Comparison of ENCODE assay signal across 31 cellular contexts in the genomic region with DNA sequence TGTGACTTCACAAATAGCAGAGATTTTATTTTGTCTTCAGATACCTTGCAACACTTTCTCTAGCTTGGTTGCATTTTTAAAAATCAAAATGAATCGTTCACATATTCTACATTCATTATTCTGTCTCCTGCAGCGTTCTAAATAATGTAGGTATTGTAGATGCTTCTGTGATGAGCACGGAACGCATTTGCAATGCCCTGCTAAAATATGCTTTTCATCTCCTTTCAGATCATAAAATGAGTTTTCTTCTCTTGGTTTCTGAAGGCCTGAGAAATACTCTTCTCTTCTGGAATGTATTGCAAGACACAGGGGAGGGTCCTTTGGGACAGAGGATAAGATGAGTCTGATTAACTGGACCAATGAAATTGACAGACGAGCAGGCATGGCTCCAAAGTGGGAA.
"Had no signal": no experiment of that assay in that cellular context is flagged by ENCODE, and none has a peak within 500 bp of the region (broad histone marks: within the 10 kb centered on the region; RNA-seq: fewer than 3 reads in every experiment).

No MANE protein-coding gene starts in this region.

- H3K4me3 Mint-ChIP-seq: activated B cell treated with CpG ODN at 0.5 μM for 24 hours; activated CD4-positive, alpha-beta memory T cell treated with anti-CD3 and anti-CD28 coated beads for 36 hours; activated CD4-positive, alpha-beta T cell treated with anti-CD3 and anti-CD28 coated beads, Interleukin-2, amount 10 ng/mL, durations not matched to agents 24 days and 14 days; activated CD8-positive, alpha-beta T cell treated with anti-CD3 and anti-CD28 coated beads for 36 hours; activated naive CD4-positive, alpha-beta T cell treated with anti-CD3 and anti-CD28 coated beads, Interleukin-2, amount 10 ng/mL, durations not matched to agents 7 days and 5 days; activated naive CD4-positive, alpha-beta T cell treated with anti-CD3 and anti-CD28 coated beads, Interleukin-2, amount 50 U/mL, for 24 hours; activated naive CD8-positive, alpha-beta T cell; activated naive CD8-positive, alpha-beta T cell treated with anti-CD3 and anti-CD28 coated beads, Interleukin-2, amount 10 ng/mL, durations not matched to agents 7 days and 5 days; activated naive CD8-positive, alpha-beta T cell treated with anti-CD3 and anti-CD28 coated beads, Interleukin-2, amount 50 U/mL, for 24 hours; activated T-cell treated with anti-CD3 and anti-CD28 coated beads, Interleukin-2, amount 50 U/mL, for 24 hours; T-helper 1 cell treated with Interleukin-12 subunit alpha and Interleukin-12 subunit beta and Interleukin-4 antibody, amounts not matched to agents 30 μg/mL and 1 μg/mL, for 36 hours; T-helper 2 cell treated with Interferon-gamma antibody and Interleukin-4, amounts not matched to agents 5 μg/mL and 100 μg/mL, for 36 hours had no signal

- H3K9me3 ChIP-seq: breast epithelium had no signal

- H3K4me1 ChIP-seq: ascending aorta, breast epithelium had no signal

- H3K4me1 Mint-ChIP-seq: activated CD4-positive, alpha-beta T cell treated with anti-CD3 and anti-CD28 coated beads, Interleukin-2, amount 10 ng/mL, durations not matched to agents 24 days and 14 days; activated naive CD4-positive, alpha-beta T cell treated with anti-CD3 and anti-CD28 coated beads, Interleukin-2, amount 10 ng/mL, durations not matched to agents 7 days and 5 days; activated naive CD4-positive, alpha-beta T cell treated with anti-CD3 and anti-CD28 coated beads, Interleukin-2, amount 50 U/mL, for 24 hours; activated naive CD8-positive, alpha-beta T cell treated with anti-CD3 and anti-CD28 coated beads, Interleukin-2, amount 10 ng/mL, durations not matched to agents 7 days and 5 days; activated naive CD8-positive, alpha-beta T cell treated with anti-CD3 and anti-CD28 coated beads, Interleukin-2, amount 50 U/mL, for 24 hours had no signal

- H3K27ac Mint-ChIP-seq: activated B cell treated with CpG ODN at 0.5 μM for 24 hours; activated CD4-positive, alpha-beta memory T cell treated with anti-CD3 and anti-CD28 coated beads for 36 hours; activated CD4-positive, alpha-beta T cell treated with anti-CD3 and anti-CD28 coated beads, Interleukin-2, amount 10 ng/mL, durations not matched to agents 24 days and 14 days; activated CD8-positive, alpha-beta T cell treated with anti-CD3 and anti-CD28 coated beads for 36 hours; activated naive CD4-positive, alpha-beta T cell treated with anti-CD3 and anti-CD28 coated beads, Interleukin-2, amount 10 ng/mL, durations not matched to agents 7 days and 5 days; activated naive CD4-positive, alpha-beta T cell treated with anti-CD3 and anti-CD28 coated beads, Interleukin-2, amount 50 U/mL, for 24 hours; activated naive CD8-positive, alpha-beta T cell; activated naive CD8-positive, alpha-beta T cell treated with anti-CD3 and anti-CD28 coated beads, Interleukin-2, amount 10 ng/mL, durations not matched to agents 7 days and 5 days; activated naive CD8-positive, alpha-beta T cell treated with anti-CD3 and anti-CD28 coated beads, Interleukin-2, amount 50 U/mL, for 24 hours; activated T-cell treated with anti-CD3 and anti-CD28 coated beads, Interleukin-2, amount 50 U/mL, for 24 hours; activated T-helper 2 cell treated with anti-CD3 and anti-CD28 coated beads, Interferon-gamma antibody, Interleukin-2, Interleukin-4, amounts not matched to agents 10 μg/mL and 5 μg/mL and 100 μg/mL, durations not matched to agents 14 hours and 24 hours and 36 hours; T-helper 1 cell treated with Interleukin-12 subunit alpha and Interleukin-12 subunit beta and Interleukin-4 antibody, amounts not matched to agents 30 μg/mL and 1 μg/mL, for 36 hours; T-helper 2 cell treated with Interferon-gamma antibody and Interleukin-4, amounts not matched to agents 5 μg/mL and 100 μg/mL, for 36 hours had no signal

- DNase-seq: activated B cell treated with CpG ODN at 0.5 μM for 24 hours; activated CD4-positive, alpha-beta memory T cell treated with anti-CD3 and anti-CD28 coated beads for 36 hours; activated CD4-positive, alpha-beta T cell treated with anti-CD3 and anti-CD28 coated beads for 4 hours; activated CD4-positive, alpha-beta T cell treated with anti-CD3 and anti-CD28 coated beads, Interleukin-2, amount 10 ng/mL, durations not matched to agents 24 days and 14 days; activated CD4-positive, alpha-beta T cell treated with anti-CD3 and anti-CD28 coated beads, Interleukin-2, amount 50 U/mL, for 1 hour; activated CD4-positive, alpha-beta T cell treated with anti-CD3 and anti-CD28 coated beads, Interleukin-2, amount 50 U/mL, for 4 hours; activated CD4-positive, CD25-positive, alpha-beta regulatory T cell treated with anti-CD3 and anti-CD28 coated beads, Interleukin-2, amount 50 U/mL, for 72 hours; activated CD8-positive, alpha-beta memory T cell treated with anti-CD3 and anti-CD28 coated beads, Interleukin-2, amount 50 U/mL, for 4 hours; activated CD8-positive, alpha-beta T cell treated with anti-CD3 and anti-CD28 coated beads for 36 hours; activated effector memory CD4-positive, alpha-beta T cell treated with Interleukin-2 at 50 U/mL for 16 hours; activated gamma-delta T cell; activated naive CD4-positive, alpha-beta T cell treated with anti-CD3 and anti-CD28 coated beads, Interleukin-2, amount 10 ng/mL, durations not matched to agents 7 days and 5 days; activated naive CD4-positive, alpha-beta T cell treated with Interleukin-2 at 50 U/mL for 16 hours; activated naive CD8-positive, alpha-beta T cell treated with anti-CD3 and anti-CD28 coated beads, Interleukin-2, amount 10 ng/mL, durations not matched to agents 7 days and 5 days; activated naive CD8-positive, alpha-beta T cell treated with anti-CD3 and anti-CD28 coated beads, Interleukin-2, amount 50 U/mL, for 24 hours; activated T-cell treated with anti-CD3 and anti-CD28 coated beads, Interleukin-2, amount 50 U/mL, for 24 hours; activated T-cell treated with anti-CD3 and anti-CD28 coated beads, Interleukin-2, amount 50 U/mL, for 48 hours; brain microvascular endothelial cell; central memory CD4-positive, alpha-beta T cell; T-helper 1 cell; T-helper 2 cell; T-helper 9 cell had no signal

- H3K36me3 ChIP-seq: ascending aorta, brain microvascular endothelial cell, breast epithelium had no signal

- H3K36me3 Mint-ChIP-seq: activated CD4-positive, alpha-beta memory T cell treated with anti-CD3 and anti-CD28 coated beads for 36 hours; activated naive CD4-positive, alpha-beta T cell treated with anti-CD3 and anti-CD28 coated beads, Interleukin-2, amount 10 ng/mL, durations not matched to agents 7 days and 5 days; activated naive CD8-positive, alpha-beta T cell; activated naive CD8-positive, alpha-beta T cell treated with anti-CD3 and anti-CD28 coated beads, Interleukin-2, amount 10 ng/mL, durations not matched to agents 7 days and 5 days had no signal

- H3K27me3 Mint-ChIP-seq: activated CD4-positive, alpha-beta T cell treated with anti-CD3 and anti-CD28 coated beads, Interleukin-2, amount 10 ng/mL, durations not matched to agents 24 days and 14 days; activated naive CD8-positive, alpha-beta T cell treated with anti-CD3 and anti-CD28 coated beads, Interleukin-2, amount 10 ng/mL, durations not matched to agents 7 days and 5 days had no signal

- H3K9me3 Mint-ChIP-seq: activated CD4-positive, alpha-beta memory T cell treated with anti-CD3 and anti-CD28 coated beads for 36 hours; activated naive CD4-positive, alpha-beta T cell treated with anti-CD3 and anti-CD28 coated beads, Interleukin-2, amount 10 ng/mL, durations not matched to agents 7 days and 5 days; activated T-helper 2 cell treated with anti-CD3 and anti-CD28 coated beads, Interferon-gamma antibody, Interleukin-2, Interleukin-4, amounts not matched to agents 10 μg/mL and 5 μg/mL and 100 μg/mL, durations not matched to agents 14 hours and 24 hours and 36 hours had no signal

- H3K27ac ChIP-seq: ascending aorta, brain microvascular endothelial cell, breast epithelium, VCaP had no signal

- H3K27me3 ChIP-seq: ascending aorta, brain microvascular endothelial cell, breast epithelium had no signal

- FAIRE-seq: TTC549 had no signal

- H3K4me3 ChIP-seq: ascending aorta, breast epithelium had no signal
